8 cellular contexts compared by ENCODE assay signal in the genomic region with DNA sequence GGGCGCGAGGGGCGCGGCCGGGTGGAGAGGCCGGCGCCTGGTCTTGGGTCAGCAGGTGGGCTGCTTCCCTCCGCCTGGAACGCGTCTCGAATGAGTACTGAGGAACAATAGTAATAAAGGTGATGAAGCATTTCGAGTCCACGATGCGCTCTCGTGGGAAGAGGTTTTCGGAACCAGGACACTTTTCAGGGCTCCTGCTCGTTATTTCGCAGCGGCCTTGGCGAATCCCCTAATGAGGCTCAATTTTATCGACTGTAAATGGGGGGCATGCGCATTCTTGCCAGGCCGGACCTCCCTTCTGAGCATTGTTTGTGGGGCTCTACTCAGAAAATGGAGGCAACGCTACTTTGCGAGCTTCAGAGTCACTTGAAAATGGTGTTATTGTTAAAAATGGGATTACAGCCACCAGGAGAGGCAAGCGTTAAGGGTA. TPM values are rescaled to one million over a fixed set of nuclear protein-coding genes. Genes with fewer than 3 reads are reported as not detected.
DNase-seq lines count a peak whose midpoint lies in the region; ATAC-seq and TF ChIP-seq lines count a peak whose summit lies in the region.

No MANE protein-coding gene starts in this region.

- H3K27me3 ChIP-seq in iPS DF 6.9 (ENCODE audit: control insufficient read depth, insufficient read depth, low read length) = no peaks in the 10 kb centered on the region
- no peaks in the 10 kb centered on the region for H3K27me3 ChIP-seq in stomach

- WGBS in iPS DF 6.9 (ENCODE audit: insufficient coverage, insufficient read length) = no CpG with 5 or more reads among the region's 26 CpGs
- WGBS in stomach, 5 donors = 1 to 5% (median 3%) methylated on average over 19 to 26 of the region's 26 CpGs

- no peak for TF ChIP-seq CTCF in WI38 (IDR thresholded peaks at IDR 0.05; ENCODE audit: low read depth, low read length)
- TF ChIP-seq CTCF in stomach (IDR thresholded peaks at IDR 0.05) = no peak

- H3K9me3 ChIP-seq in iPS DF 6.9 (ENCODE audit: control insufficient read depth, insufficient read depth, low read length) = no peaks in the 10 kb centered on the region
- H3K9me3 ChIP-seq in stomach = no peaks in the 10 kb centered on the region

- H3K4me3 ChIP-seq in WI38 (ENCODE audit: low read depth, low read length) = peak overlapping the region; percentile 73
- peak overlapping the region; percentile 83; the same call in 1 of the 2 replicates for H3K4me3 ChIP-seq in iPS DF 6.9 (ENCODE audit: low read length)
- H3K4me3 ChIP-seq in stomach = peak overlapping the region; percentile 80 to 91 (median 86)

- TF ChIP-seq POLR2A in stomach (IDR thresholded peaks at IDR 0.05) = no peak

- DNase-seq in NCI-H2081 treated with DMSO at 0.1 percent for 48 hours (lab: John Stamatoyannopoulos, UW) (peak; percentile 61), NCI-H2081 (lab: John Stamatoyannopoulos, UW) (no peak), iPS DF 6.9 (ENCODE audit: low read depth, low spot score) (no peak), stomach (no peak), HuH-7 (ENCODE audit: low spot score) (no peak), NCI-H510A treated with DMSO at 0.1 percent for 48 hours (lab: John Stamatoyannopoulos, UW) (no peak)

- H3K27ac ChIP-seq in iPS DF 6.9 (ENCODE audit: low read length) (no peak overlapping the region), stomach (peak overlapping the region; percentile 83 to 99 (median 98))

- TF ChIP-seq EP300 in stomach (IDR thresholded peaks at IDR 0.05) = no peak

- peaks cover 2% of the 10 kb centered on the region; the same call in 1 of the 2 replicates for H3K4me1 ChIP-seq in iPS DF 6.9 (ENCODE audit: control insufficient read depth, insufficient read depth, low read length)
- peaks cover 42 to 83% (median 65%) of the 10 kb centered on the region in 4 donors for H3K4me1 ChIP-seq in stomach

- peaks cover 5% of the 10 kb centered on the region; the same call in 1 of the 2 replicates for H3K36me3 ChIP-seq in iPS DF 6.9 (ENCODE audit: control insufficient read depth, insufficient read depth, low read length)
- peaks cover 13 to 22% (median 21%) of the 10 kb centered on the region in 4 donors for H3K36me3 ChIP-seq in stomach

- intact Hi-C loops in stomach (cut with DNase I; ENCODE audit: low total_unique reads) = no loop called here

- ATAC-seq in HG03354 (IDR thresholded peaks at IDR 0.05; ENCODE audit: poor library complexity, severe bottlenecking, unreplicated experiment) = no peak

RNA-seq across cellular contexts. Expression of a gene that starts 1.2 kb away (rescaled TPM):
- 10 to 100 TPM in 4 of 5 donors, 1 to 10 TPM in 1; 8.7 to 73.6 (median 28.6) TPM for total RNA-seq in stomach
- polyA plus RNA-seq in stomach = 1 to 10 TPM; 5.0 to 5.5 (median 5.0) TPM
